8 cellular contexts compared by ENCODE assay signal in genomic region chr5:77560677-77561263, GRCh38.
A peak's percentile ranks its signal among the peaks of the same experiment; 100 is the strongest.
DNase-seq lines count a peak whose midpoint lies in the region; ATAC-seq, FAIRE-seq and TF ChIP-seq lines count a peak whose summit lies in the region.

No MANE protein-coding gene starts in this region.

- FAIRE-seq in RCC 7860 (lab: Jason Lieb, UNC): no peak

- DNase-seq in DMS53 (lab: John Stamatoyannopoulos, UW): peak; percentile 80
- DNase-seq in Jurkat, Clone E6-1 (ENCODE audit: low read depth, low spot score): peak; percentile 33
- peak; percentile 11 for DNase-seq in RCC 7860 (ENCODE audit: low spot score)
- DNase-seq in fibroblast of lung (ENCODE audit: low read depth in 2 of 2): peak; percentile 29 to 69
- DNase-seq in gastrocnemius medialis: no peak
- DNase-seq in ascending aorta (ENCODE audit: low spot score in 2 of 2): no peak
- no peak for DNase-seq in effector CD8-positive, alpha-beta T cell (lab: John Stamatoyannopoulos, UW)

- H3K4me2 ChIP-seq in fibroblast of lung (ENCODE audit: extremely low read depth, insufficient read depth, low read length): no peak overlapping the region

- H2AFZ ChIP-seq in fibroblast of lung (ENCODE audit: low read length): no peak overlapping the region

- no peak overlapping the region for H3K27ac ChIP-seq in fibroblast of lung (ENCODE audit: insufficient read depth, low read length)
- H3K27ac ChIP-seq in gastrocnemius medialis: no peak overlapping the region
- H3K27ac ChIP-seq in ascending aorta: no peak overlapping the region

- no peaks in the 10 kb centered on the region for H3K79me2 ChIP-seq in fibroblast of lung (ENCODE audit: control insufficient read depth, insufficient read depth, low read length)

- in situ Hi-C loops in gastrocnemius medialis (cut with MboI; ENCODE audit: low sequenced_read_pairs in 4 of 4): no loop called here

- H4K20me1 ChIP-seq in fibroblast of lung (ENCODE audit: control insufficient read depth, extremely low read depth, insufficient read depth, low read length): no peaks in the 10 kb centered on the region

- H3K36me3 ChIP-seq in fibroblast of lung (ENCODE audit: control insufficient read depth, insufficient read depth, low read length) (no peaks in the 10 kb centered on the region), gastrocnemius medialis (no peaks in the 10 kb centered on the region), ascending aorta (no peaks in the 10 kb centered on the region)

- no peak overlapping the region for H3K4me3 ChIP-seq in Jurkat, Clone E6-1 (ENCODE audit: low read length)
- H3K4me3 ChIP-seq in fibroblast of lung (replicated peaks in 1 of 4; ENCODE audit: control extremely low read depth in 1 of 4, insufficient read depth in 1 of 4, low read depth in 3 of 4, low read length in 4 of 4) (no peak overlapping the region), gastrocnemius medialis (no peak overlapping the region), ascending aorta (no peak overlapping the region)

- intact Hi-C loops in gastrocnemius medialis (cut with DNase I; ENCODE audit: low total_unique reads): no loop called here
- intact Hi-C loops in ascending aorta (cut with DNase I): no loop called here

- TF ChIP-seq CTCF in fibroblast of lung (conservative IDR thresholded peaks at IDR 0.05 in 1 of 2, IDR thresholded peaks at IDR 0.05 in 1 of 2; ENCODE audit: low read depth in 1 of 2, low read length in 2 of 2) (peak; percentile 40 to 61), gastrocnemius medialis (IDR thresholded peaks at IDR 0.05 in 4 of 5, conservative IDR thresholded peaks at IDR 0.05 in 1 of 5) (peak in 4 of 5 experiments; percentile 7 to 44 (median 22)), ascending aorta (IDR thresholded peaks at IDR 0.05) (peak in 1 of 3 experiments; percentile 12)

- H3K27me3 ChIP-seq in fibroblast of lung (ENCODE audit: control insufficient read depth, insufficient read depth, low read length) (no peaks in the 10 kb centered on the region), gastrocnemius medialis (no peaks in the 10 kb centered on the region), ascending aorta (no peaks in the 10 kb centered on the region)

- H3K4me1 ChIP-seq in fibroblast of lung (ENCODE audit: control insufficient read depth, extremely low read depth, insufficient read depth, low read length) (no peaks in the 10 kb centered on the region), gastrocnemius medialis (no peaks in the 10 kb centered on the region), ascending aorta (no peaks in the 10 kb centered on the region)

- ATAC-seq in gastrocnemius medialis (no peak), HG03108 (IDR thresholded peaks at IDR 0.05; ENCODE audit: unreplicated experiment) (no peak)

- H3K9me3 ChIP-seq in fibroblast of lung (ENCODE audit: control insufficient read depth, insufficient read depth, low read depth, low read length) (no peaks in the 10 kb centered on the region), gastrocnemius medialis (no peaks in the 10 kb centered on the region), ascending aorta (no peaks in the 10 kb centered on the region)

- H3K9ac ChIP-seq in fibroblast of lung (ENCODE audit: insufficient read depth, low read length): no peak overlapping the region

- TF ChIP-seq POLR2A in gastrocnemius medialis (IDR thresholded peaks at IDR 0.05): no peak

Comparison
In these comparisons a context has a peak if more than half of its experiments do, and no peak if none do; other contexts are left out.
1. DNase-seq: peak in DMS53 (single experiment), Jurkat, Clone E6-1 (single experiment), RCC 7860 (single experiment) and fibroblast of lung (2 of 2); none in gastrocnemius medialis (0 of 2), ascending aorta (0 of 2) and effector CD8-positive, alpha-beta T cell (single experiment).